9 cellular contexts compared by ENCODE assay signal in genomic region chr1:206905295-206906164, GRCh38. TPM values are rescaled to one million over a fixed set of nuclear protein-coding genes. Genes with fewer than 3 reads are reported as not detected.
A peak's percentile ranks its signal among the peaks of the same experiment; 100 is the strongest.
DNase-seq lines count a peak whose midpoint lies in the region; ATAC-seq and TF ChIP-seq lines count a peak whose summit lies in the region.
"Had no signal": no experiment of that assay in that cellular context is flagged by ENCODE, and none has a peak within 500 bp of the region (broad histone marks: within the 10 kb centered on the region; RNA-seq: fewer than 3 reads in every experiment).

No MANE protein-coding gene starts in this region.

- peak overlapping the region in 6 of 11 experiments; percentile 2 to 52 (median 33); a peak in 11 of 22 replicates for H3K27ac ChIP-seq in BLaER1 treated with 17β-estradiol and CSF1 and Interleukin-3, amounts not matched to agents 10 nM and 100 nM
- H3K27ac ChIP-seq in psoas muscle: no peak overlapping the region

- peak; percentile 70 for DNase-seq in activated CD8-positive, alpha-beta T cell treated with anti-CD3 and anti-CD28 coated beads for 36 hours
- DNase-seq in kidney epithelial cell (ENCODE audit: low read depth) (peak; percentile 85), NCI-H2196 treated with DMSO at 0.1 percent for 48 hours (lab: John Stamatoyannopoulos, UW; ENCODE audit: unreplicated experiment) (no peak), psoas muscle (no peak), nephron progenitor cell (no peak)
- DNase-seq: activated gamma-delta T cell had no signal

- peak overlapping the region; percentile 34 for H3K4me3 Mint-ChIP-seq in activated CD8-positive, alpha-beta T cell treated with anti-CD3 and anti-CD28 coated beads for 36 hours
- H3K4me3 Mint-ChIP-seq in nephron progenitor cell: no peak overlapping the region

- H3K27me3 Mint-ChIP-seq in activated CD8-positive, alpha-beta T cell treated with anti-CD3 and anti-CD28 coated beads for 36 hours: no peaks in the 10 kb centered on the region
- peaks cover 60% of the 10 kb centered on the region for H3K27me3 Mint-ChIP-seq in nephron progenitor cell (ENCODE audit: low read depth, poor library complexity)

- peaks cover 52% of the 10 kb centered on the region for H3K36me3 Mint-ChIP-seq in activated CD8-positive, alpha-beta T cell treated with anti-CD3 and anti-CD28 coated beads for 36 hours (ENCODE audit: low read depth)
- no peaks in the 10 kb centered on the region for H3K36me3 Mint-ChIP-seq in nephron progenitor cell (ENCODE audit: low read depth)

- peak overlapping the region; percentile 49 to 77 (median 61) for H3K4me2 ChIP-seq in BLaER1 treated with 17β-estradiol and CSF1 and Interleukin-3, amounts not matched to agents 10 nM and 100 nM

- POLR2A ChIA-PET in activated CD8-positive, alpha-beta T cell treated with anti-CD3 and anti-CD28 coated beads for 36 hours (lab: Charles Lee): interaction anchor here (1.0 to 2.8 kb wide), 4 partner anchors 8 to 17 kb away, joined by 3 to 21 read pairs (median 8); partner anchors contain the start of genes FCMR and IL24

- H3K27ac Mint-ChIP-seq in activated CD8-positive, alpha-beta T cell treated with anti-CD3 and anti-CD28 coated beads for 36 hours: peak overlapping the region; percentile 96
- H3K27ac Mint-ChIP-seq in nephron progenitor cell: no peak overlapping the region

- H3K9me3 Mint-ChIP-seq in activated CD8-positive, alpha-beta T cell treated with anti-CD3 and anti-CD28 coated beads for 36 hours: no peaks in the 10 kb centered on the region
- H3K9me3 Mint-ChIP-seq in nephron progenitor cell: no peaks in the 10 kb centered on the region

- no peak overlapping the region for H3K9ac ChIP-seq in BLaER1 treated with 17β-estradiol and CSF1 and Interleukin-3, amounts not matched to agents 10 nM and 100 nM

- ATAC-seq in HG02759 (IDR thresholded peaks at IDR 0.05; ENCODE audit: unreplicated experiment) (peak; percentile 78), psoas muscle (no peak), HG02938 (IDR thresholded peaks at IDR 0.05; ENCODE audit: unreplicated experiment) (no peak)
- ATAC-seq in activated CD8-positive, alpha-beta T cell treated with anti-CD3 and anti-CD28 coated beads for 36 hours: peak; percentile 90

- intact Hi-C loops in activated CD8-positive, alpha-beta T cell treated with anti-CD3 and anti-CD28 coated beads for 36 hours (cut with micrococcal nuclease): no loop called here
- intact Hi-C loops in psoas muscle (cut with DNase I): loop anchor here in 1 of 2 donors (5.0 kb wide), 1 partner anchor 38 kb away; the partner anchor contains the start of gene IL20

- no peaks in the 10 kb centered on the region for H3K9me3 ChIP-seq in BLaER1 treated with 17β-estradiol and CSF1 and Interleukin-3, amounts not matched to agents 10 nM and 100 nM (replicated peaks in 1 of 11)
- no peaks in the 10 kb centered on the region for H3K9me3 ChIP-seq in psoas muscle

- H4K20me1 ChIP-seq in BLaER1 treated with 17β-estradiol and CSF1 and Interleukin-3, amounts not matched to agents 10 nM and 100 nM: peaks cover 0 to 28% (median 20%) of the 10 kb centered on the region in 11 experiments; a peak in 18 of 22 replicates

- H3K4me1 Mint-ChIP-seq in activated CD8-positive, alpha-beta T cell treated with anti-CD3 and anti-CD28 coated beads for 36 hours (ENCODE audit: low read depth): peaks cover 79% of the 10 kb centered on the region
- peaks cover 13% of the 10 kb centered on the region for H3K4me1 Mint-ChIP-seq in nephron progenitor cell

- 71 to 77% (median 74%) methylated on average over 4 of the region's 4 CpGs for WGBS in psoas muscle, 3 donors

- H3K4me3 ChIP-seq in BLaER1 treated with 17β-estradiol and CSF1 and Interleukin-3, amounts not matched to agents 10 nM and 100 nM: no peak overlapping the region
- H3K4me3 ChIP-seq in kidney epithelial cell (ENCODE audit: low read depth, low read length) (no peak overlapping the region), psoas muscle (no peak overlapping the region)

- no peak for TF ChIP-seq CTCF in activated CD8-positive, alpha-beta T cell treated with anti-CD3 and anti-CD28 coated beads for 36 hours (IDR thresholded peaks at IDR 0.05)
- TF ChIP-seq CTCF in kidney epithelial cell (IDR thresholded peaks at IDR 0.05; ENCODE audit: insufficient read depth, low read length, poor library complexity, severe bottlenecking) (no peak), psoas muscle (IDR thresholded peaks at IDR 0.05) (no peak), nephron progenitor cell (IDR thresholded peaks at IDR 0.05) (no peak)

- CTCF ChIA-PET in activated CD8-positive, alpha-beta T cell treated with anti-CD3 and anti-CD28 coated beads for 36 hours (lab: Charles Lee): interaction anchor here (0.6 to 6.0 kb wide), 29 partner anchors 8 to 271 kb away, joined by 3 to 47 read pairs (median 5); partner anchors contain the start of genes IL19, IL20 and IL24

- peaks cover 20 to 76% (median 55%) of the 10 kb centered on the region in 11 experiments; a peak in 21 of 22 replicates for H3K36me3 ChIP-seq in BLaER1 treated with 17β-estradiol and CSF1 and Interleukin-3, amounts not matched to agents 10 nM and 100 nM
- H3K36me3 ChIP-seq in kidney epithelial cell (ENCODE audit: control insufficient read depth, insufficient read depth, low read length): no peaks in the 10 kb centered on the region
- H3K36me3 ChIP-seq in psoas muscle (ENCODE audit: insufficient read depth in 1 of 2, low read depth in 1 of 2): no peaks in the 10 kb centered on the region

- peaks cover 29 to 42% (median 33%) of the 10 kb centered on the region in 10 experiments for H3K4me1 ChIP-seq in BLaER1 treated with 17β-estradiol and CSF1 and Interleukin-3, amounts not matched to agents 10 nM and 100 nM
- no peaks in the 10 kb centered on the region for H3K4me1 ChIP-seq in psoas muscle

- peaks cover 23 to 34% (median 30%) of the 10 kb centered on the region in 11 experiments for H3K27me3 ChIP-seq in BLaER1 treated with 17β-estradiol and CSF1 and Interleukin-3, amounts not matched to agents 10 nM and 100 nM
- H3K27me3 ChIP-seq in kidney epithelial cell (ENCODE audit: control insufficient read depth, insufficient read depth, low read length) (peaks cover 2% of the 10 kb centered on the region), psoas muscle (ENCODE audit: insufficient read depth in 3 of 3, low read length in 2 of 3) (peaks cover 0 to 4% (median 0%) of the 10 kb centered on the region in 3 donors)

RNA-seq across cellular contexts. Expression of gene IL24, which starts 8.3 kb away (rescaled TPM):
- total RNA-seq in activated CD8-positive, alpha-beta T cell treated with anti-CD3 and anti-CD28 coated beads for 36 hours: under 1 TPM; 0.54 to 0.81 TPM
- total RNA-seq in kidney epithelial cell (0.38 and 0.82 TPM in 2 replicates), psoas muscle (10 to 100 TPM in 1 of 4 donors, under 1 TPM in 1, not detected in 2; 0.23 to 20.3 TPM)
- 1 to 10 TPM in 1 of 3 donors, under 1 TPM in 2; 0.05 to 1.7 (median 0.20) TPM for polyA plus RNA-seq in psoas muscle

RNA-seq across cellular contexts. Expression of gene FCMR, which starts 16.2 kb away (rescaled TPM):
- total RNA-seq in activated CD8-positive, alpha-beta T cell treated with anti-CD3 and anti-CD28 coated beads for 36 hours: 10 to 100 TPM; 49.4 to 51.7 TPM
- 0.71 TPM in 1 of 2 replicates, not detected in the other for total RNA-seq in kidney epithelial cell
- 10 to 100 TPM in 2 of 4 donors, 1 to 10 TPM in 2; 2.3 to 29.5 (median 12.0) TPM for total RNA-seq in psoas muscle
- 1 to 10 TPM; 1.0 to 8.4 (median 2.2) TPM for polyA plus RNA-seq in psoas muscle

RNA-seq across cellular contexts. Expression of gene IL20, which starts 40.1 kb away (rescaled TPM):
- not detected for total RNA-seq in activated CD8-positive, alpha-beta T cell treated with anti-CD3 and anti-CD28 coated beads for 36 hours
- total RNA-seq in kidney epithelial cell (not detected in 2 replicates), psoas muscle (1 to 10 TPM in 1 of 4 donors, not detected in 3; 1.2 TPM)
- not detected for polyA plus RNA-seq in psoas muscle

RNA-seq across cellular contexts. Expression of gene PIGR, which starts 40.7 kb away (rescaled TPM):
- total RNA-seq in activated CD8-positive, alpha-beta T cell treated with anti-CD3 and anti-CD28 coated beads for 36 hours: under 1 TPM in 1 of 2 experiments, not detected in 1; 0.07 TPM
- total RNA-seq in kidney epithelial cell (not detected in 2 replicates), psoas muscle (under 1 TPM; 0.42 to 0.50 (median 0.49) TPM)
- under 1 TPM; 0.06 to 0.64 (median 0.16) TPM for polyA plus RNA-seq in psoas muscle

Comparison
In these comparisons a context has a peak if more than half of its experiments do, and no peak if none do; other contexts are left out.
1. ATAC-seq: peak in HG02759 (single experiment) and activated CD8-positive, alpha-beta T cell treated with anti-CD3 and anti-CD28 coated beads for 36 hours (single experiment); none in psoas muscle (0 of 4) and HG02938 (single experiment).
2. DNase-seq: peak in activated CD8-positive, alpha-beta T cell treated with anti-CD3 and anti-CD28 coated beads for 36 hours (single experiment) and kidney epithelial cell (single experiment); none in NCI-H2196 treated with DMSO at 0.1 percent for 48 hours (single experiment), psoas muscle (0 of 2) and nephron progenitor cell (single experiment).